In genomic region chrX:83845397-83845796, GRCh38 we compare ENCODE assay signal across 9 cellular contexts. TPM values are rescaled to one million over a fixed set of nuclear protein-coding genes. Genes with fewer than 3 reads are reported as not detected.
A peak's percentile ranks its signal among the peaks of the same experiment; 100 is the strongest.
DNase-seq lines count a peak whose midpoint lies in the region; ATAC-seq and TF ChIP-seq lines count a peak whose summit lies in the region.
"Had no signal": no experiment of that assay in that cellular context is flagged by ENCODE, and none has a peak within 500 bp of the region (broad histone marks: within the 10 kb centered on the region; RNA-seq: fewer than 3 reads in every experiment).

No MANE protein-coding gene starts in this region.

- no peaks in the 10 kb centered on the region for H3K4me1 ChIP-seq in HEK293 (ENCODE audit: control insufficient read depth, insufficient read depth, low read length)
- no peaks in the 10 kb centered on the region for H3K4me1 ChIP-seq in SK-N-SH (ENCODE audit: control insufficient read depth in 1 of 2, insufficient read depth in 2 of 2, low read depth in 1 of 2, low read length in 1 of 2)
- H3K4me1 ChIP-seq in upper lobe of right lung, result no peaks in the 10 kb centered on the region

- no peaks in the 10 kb centered on the region for H3K4me1 Mint-ChIP-seq in natural killer cell treated with Interleukin-12 subunit alpha and Interleukin-12 subunit beta and Interleukin-15 and Interleukin-18, amount 100 ng/mL, for 72 hours (ENCODE audit: low read depth in 2 of 2)

- peak; percentile 63 for TF ChIP-seq RAD21 in SK-N-SH (IDR thresholded peaks at IDR 0.05; ENCODE audit: low read length)

- H4K20me1 ChIP-seq in SK-N-SH (ENCODE audit: insufficient read depth), result no peaks in the 10 kb centered on the region

- H3K79me2 ChIP-seq in SK-N-SH (ENCODE audit: insufficient read depth), result no peaks in the 10 kb centered on the region

- no peak overlapping the region for H3K9ac ChIP-seq in SK-N-SH

- POLR2A ChIA-PET in AG04450 (lab: Yijun Ruan, JAX), result no interaction called here
- POLR2A ChIA-PET in HEK293 (lab: Yijun Ruan, JAX), result no interaction called here
- POLR2A ChIA-PET in SK-N-SH (lab: Yijun Ruan, JAX), result no interaction called here

- 7% methylated on average over 2 of the region's 2 CpGs for WGBS in SK-N-SH (ENCODE audit: low lambda C conversion rate)

- H3F3A ChIP-seq in SK-N-SH (replicated peaks; ENCODE audit: insufficient read depth), result no peaks in the 10 kb centered on the region

- H3K27me3 Mint-ChIP-seq in natural killer cell treated with Interleukin-12 subunit alpha and Interleukin-12 subunit beta and Interleukin-15 and Interleukin-18, amount 100 ng/mL, for 72 hours, result no peaks in the 10 kb centered on the region

- no peak overlapping the region for H3K27ac ChIP-seq in AG04450 (ENCODE audit: low read depth, low read length)
- no peak overlapping the region for H3K27ac ChIP-seq in HEK293 (ENCODE audit: extremely low read depth, low read depth, low read length)
- H3K27ac ChIP-seq in SK-N-SH (ENCODE audit: low read depth in 2 of 2, low read length in 1 of 2), result no peak overlapping the region
- no peak overlapping the region for H3K27ac ChIP-seq in upper lobe of right lung
- H3K27ac ChIP-seq: thoracic aorta had no signal

- no peak overlapping the region for H3K4me3 ChIP-seq in AG04450 (ENCODE audit: low read depth, low read length)
- H3K4me3 ChIP-seq in GM12875 (ENCODE audit: low read depth, low read length), result no peak overlapping the region
- H3K4me3 ChIP-seq in HEK293 (ENCODE audit: low read depth, low read length), result no peak overlapping the region
- H3K4me3 ChIP-seq in SK-N-SH (ENCODE audit: low read depth in 2 of 2, low read length in 1 of 2), result no peak overlapping the region
- H3K4me3 ChIP-seq in upper lobe of right lung, result no peak overlapping the region
- H3K4me3 ChIP-seq: thoracic aorta had no signal

- DNase-seq in AG04450 (ENCODE audit: low read depth, low spot score) (no peak), M059J (ENCODE audit: low read depth) (peak; percentile 4), SK-N-SH (peak; percentile 41), germinal center (ENCODE audit: low spot score) (peak; percentile 1), upper lobe of right lung (no peak)
- no peak for DNase-seq in natural killer cell treated with Interleukin-12 subunit alpha and Interleukin-12 subunit beta and Interleukin-15 and Interleukin-18, amount 100 ng/mL, for 72 hours (ENCODE audit: low spot score)

- no peak for TF ChIP-seq EP300 in SK-N-SH (IDR thresholded peaks at IDR 0.05; ENCODE audit: borderline replicate concordance in 1 of 2, low read depth in 1 of 2, low read length in 1 of 2)

- H3K9me3 ChIP-seq in AG04450 (ENCODE audit: control insufficient read depth, insufficient read depth, low read length) (no peaks in the 10 kb centered on the region), HEK293 (ENCODE audit: control insufficient read depth, insufficient read depth, low read depth, low read length) (peaks cover 6% of the 10 kb centered on the region), SK-N-SH (no peaks in the 10 kb centered on the region), upper lobe of right lung (no peaks in the 10 kb centered on the region)
- H3K9me3 ChIP-seq: thoracic aorta had no signal

- H3K36me3 Mint-ChIP-seq in natural killer cell treated with Interleukin-12 subunit alpha and Interleukin-12 subunit beta and Interleukin-15 and Interleukin-18, amount 100 ng/mL, for 72 hours, result no peaks in the 10 kb centered on the region

- H2AFZ ChIP-seq in SK-N-SH (ENCODE audit: low read depth), result no peak overlapping the region

- no peak overlapping the region for H3K4me2 ChIP-seq in SK-N-SH

- no peaks in the 10 kb centered on the region for H3K27me3 ChIP-seq in AG04450 (ENCODE audit: control insufficient read depth, insufficient read depth, low read length)
- H3K27me3 ChIP-seq in SK-N-SH (ENCODE audit: insufficient read depth), result no peaks in the 10 kb centered on the region
- no peaks in the 10 kb centered on the region for H3K27me3 ChIP-seq in upper lobe of right lung

- TF ChIP-seq CTCF in AG04450 (IDR thresholded peaks at IDR 0.05; ENCODE audit: low read depth, low read length), result peak; percentile 45
- TF ChIP-seq CTCF in GM12875 (IDR thresholded peaks at IDR 0.05; ENCODE audit: borderline replicate concordance, insufficient read depth, low read depth, low read length), result peak; percentile 75
- peak; percentile 68 for TF ChIP-seq CTCF in HEK293 (tag by site-specific recombination; IDR thresholded peaks at IDR 0.05)
- TF ChIP-seq CTCF in SK-N-SH (IDR thresholded peaks at IDR 0.05), result peak; percentile 79
- peak; percentile 50 for TF ChIP-seq CTCF in upper lobe of right lung (IDR thresholded peaks at IDR 0.05)

- intact Hi-C loops in upper lobe of right lung (cut with DNase I), result no loop called here

- no peak overlapping the region for H3K27ac Mint-ChIP-seq in natural killer cell treated with Interleukin-12 subunit alpha and Interleukin-12 subunit beta and Interleukin-15 and Interleukin-18, amount 100 ng/mL, for 72 hours

- CTCF ChIA-PET in AG04450 (lab: Charles Lee), result no interaction called here
- CTCF ChIA-PET in HEK293 (lab: Yijun Ruan, JAX), result interaction anchor here (0.7 to 1.5 kb wide), 6 partner anchors 8 to 210 kb away, joined by 3 to 8 read pairs (median 4); no protein-coding TSS in a partner anchor
- CTCF ChIA-PET in SK-N-SH (lab: Yijun Ruan, JAX), result interaction anchor here (0.7 to 1.5 kb wide), 5 partner anchors 9 to 95 kb away, joined by 3 to 9 read pairs (median 3); no protein-coding TSS in a partner anchor

- H3K36me3 ChIP-seq in HEK293 (ENCODE audit: control insufficient read depth in 2 of 2, insufficient read depth in 1 of 2, low read length in 2 of 2) (no peaks in the 10 kb centered on the region), SK-N-SH (replicated peaks in 1 of 2; ENCODE audit: control insufficient read depth in 1 of 2, insufficient read depth in 2 of 2, low read length in 1 of 2) (no peaks in the 10 kb centered on the region), upper lobe of right lung (no peaks in the 10 kb centered on the region)
- H3K36me3 ChIP-seq: thoracic aorta had no signal

- no peaks in the 10 kb centered on the region for H3K9me2 ChIP-seq in SK-N-SH

- peak; percentile 71 for ATAC-seq in upper lobe of right lung
- ATAC-seq in natural killer cell treated with Interleukin-12 subunit alpha and Interleukin-12 subunit beta and Interleukin-15 and Interleukin-18, amount 100 ng/mL, for 72 hours, result no peak

- H3K9me3 Mint-ChIP-seq in natural killer cell treated with Interleukin-12 subunit alpha and Interleukin-12 subunit beta and Interleukin-15 and Interleukin-18, amount 100 ng/mL, for 72 hours, result peaks cover 4% of the 10 kb centered on the region

- H3K4me3 Mint-ChIP-seq in natural killer cell treated with Interleukin-12 subunit alpha and Interleukin-12 subunit beta and Interleukin-15 and Interleukin-18, amount 100 ng/mL, for 72 hours, result no peak overlapping the region

TF ChIP-seq in HEK293, 187 proteins besides CTCF, POLR2A, EP300 and RAD21 (continues in another document):
- TF ChIP-seq ZNF654 (tag by site-specific recombination; IDR thresholded peaks at IDR 0.05; ENCODE audit: low read depth), result peak; percentile 77

TF ChIP-seq in SK-N-SH, 30 proteins besides CTCF, POLR2A, EP300 and RAD21:
- TF ChIP-seq POLR2AphosphoS5 (IDR thresholded peaks at IDR 0.05; ENCODE audit: low read depth, low read length) (no peak), SMC3 (IDR thresholded peaks at IDR 0.05; ENCODE audit: low read depth, low read length) (peak; percentile 29)
- TF ChIP-seq, protein P1, sequence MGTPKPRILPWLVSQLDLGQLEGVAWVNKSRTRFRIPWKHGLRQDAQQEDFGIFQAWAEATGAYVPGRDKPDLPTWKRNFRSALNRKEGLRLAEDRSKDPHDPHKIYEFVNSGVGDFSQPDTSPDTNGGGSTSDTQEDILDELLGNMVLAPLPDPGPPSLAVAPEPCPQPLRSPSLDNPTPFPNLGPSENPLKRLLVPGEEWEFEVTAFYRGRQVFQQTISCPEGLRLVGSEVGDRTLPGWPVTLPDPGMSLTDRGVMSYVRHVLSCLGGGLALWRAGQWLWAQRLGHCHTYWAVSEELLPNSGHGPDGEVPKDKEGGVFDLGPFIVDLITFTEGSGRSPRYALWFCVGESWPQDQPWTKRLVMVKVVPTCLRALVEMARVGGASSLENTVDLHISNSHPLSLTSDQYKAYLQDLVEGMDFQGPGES (IDR thresholded peaks at IDR 0.05; ENCODE audit: low read depth, low read length), result no peak

RNA-seq across cellular contexts. Expression of gene CYLC1, which starts 15.5 kb away (rescaled TPM):
- polyA plus RNA-seq in AG04450 (2011; rRNA removed) (not detected in 2 replicates), SK-N-SH (2012; rRNA removed) (not detected in 2 replicates)
- not detected in 2 replicates for polyA minus RNA-seq in AG04450 (2011; rRNA and poly(A)+ RNA removed)
- not detected in 2 replicates for total RNA-seq in M059J (2014; rRNA removed; shearing (Covaris generic))
- not detected in 2 replicates for polyA plus RNA-seq in SK-N-SH (2012; cell fraction: cytosol; rRNA removed)
- not detected in 2 replicates for polyA plus RNA-seq in SK-N-SH (2012; cell fraction: nucleus; rRNA removed)
- total RNA-seq in upper lobe of right lung, result not detected
- total RNA-seq in natural killer cell treated with Interleukin-12 subunit alpha and Interleukin-12 subunit beta and Interleukin-15 and Interleukin-18, amount 100 ng/mL, for 72 hours, result not detected
- total RNA-seq: thoracic aorta had no signal

Comparison
In these comparisons a context has a peak if more than half of its experiments do, and no peak if none do; other contexts are left out.
1. DNase-seq: peak in M059J (single experiment), SK-N-SH (single experiment) and germinal center (single experiment); none in AG04450 (single experiment), upper lobe of right lung (single experiment) and natural killer cell treated with Interleukin-12 subunit alpha and Interleukin-12 subunit beta and Interleukin-15 and Interleukin-18, amount 100 ng/mL, for 72 hours (single experiment).
2. Peak in every context shown above with its lines, with median percentiles within 50 percentile points of each other: CTCF ChIP-seq.